35 cellular contexts compared by ENCODE assay signal in the genomic region with DNA sequence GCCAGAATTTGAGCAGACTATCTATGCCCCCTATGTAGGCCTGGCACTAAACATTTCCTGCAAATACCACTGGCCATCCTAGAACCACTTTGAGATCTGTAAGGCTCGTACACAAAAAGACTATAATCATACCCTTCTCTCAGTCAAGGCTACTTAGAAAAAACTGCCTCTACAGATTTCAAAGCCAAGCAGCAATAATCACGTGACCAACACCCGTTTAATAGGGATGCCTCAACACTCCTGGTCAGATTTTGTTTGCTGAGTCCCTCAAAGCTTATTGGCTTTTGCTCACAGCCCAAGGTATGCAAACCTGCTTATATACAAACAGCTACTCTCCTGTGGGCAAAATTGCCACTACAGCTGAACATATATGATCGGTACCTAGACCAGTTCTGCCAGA. TPM values are rescaled to one million over a fixed set of nuclear protein-coding genes. Genes with fewer than 3 reads are reported as not detected.
"Had no signal": no experiment of that assay in that cellular context is flagged by ENCODE, and none has a peak within 500 bp of the region (broad histone marks: within the 10 kb centered on the region; RNA-seq: fewer than 3 reads in every experiment).

No MANE protein-coding gene starts in this region.

- H3K27ac Mint-ChIP-seq: immature natural killer cell; naive thymus-derived CD8-positive, alpha-beta T cell; nephron; stimulated activated effector memory CD8-positive, alpha-beta T cell treated with anti-CD3 and anti-CD28 coated beads, Interleukin-12 subunit alpha, Interleukin-12 subunit beta, amount 100 ng/mL, for 72 hours; stimulated activated naive CD8-positive, alpha-beta T cell treated with anti-CD3 and anti-CD28 coated beads, Interleukin-15, Interleukin-2, amounts not matched to agents 100 ng/mL and 50 ng/mL, for 24 hours had no signal

- H3K4me3 ChIP-seq: left lung, lower lobe of right lung, pancreas, prostate gland, sigmoid colon, spleen, suprapubic skin, thoracic aorta, tibial artery, upper lobe of right lung had no signal

- ATAC-seq: left colon; left lung; lower lobe of right lung; naive thymus-derived CD8-positive, alpha-beta T cell; pancreas; right cardiac atrium; stimulated activated effector memory CD8-positive, alpha-beta T cell treated with anti-CD3 and anti-CD28 coated beads, Interleukin-12 subunit alpha, Interleukin-12 subunit beta, amount 100 ng/mL, for 72 hours; upper lobe of right lung had no signal

- H3K4me1 ChIP-seq: left lung, lower lobe of right lung, pancreas, prostate gland, sigmoid colon, spleen, suprapubic skin, tibial artery, upper lobe of right lung had no signal

- H3K27ac ChIP-seq: left lung, lower lobe of right lung, pancreas, prostate gland, sigmoid colon, spleen, suprapubic skin, thoracic aorta, tibial artery, upper lobe of right lung had no signal

- H3K27me3 Mint-ChIP-seq: stimulated activated naive CD8-positive, alpha-beta T cell treated with anti-CD3 and anti-CD28 coated beads, Interleukin-15, Interleukin-2, amounts not matched to agents 100 ng/mL and 50 ng/mL, for 24 hours had no signal

- H3K27me3 ChIP-seq: left lung, pancreas, sigmoid colon, spleen, suprapubic skin, tibial artery, upper lobe of right lung had no signal

- H3K9me3 ChIP-seq: lower lobe of right lung, pancreas, prostate gland, sigmoid colon, spleen, suprapubic skin, thoracic aorta, tibial artery, upper lobe of right lung had no signal

- H3K36me3 ChIP-seq: left lung, lower lobe of right lung, pancreas, prostate gland, sigmoid colon, spleen, suprapubic skin, thoracic aorta, tibial artery, upper lobe of right lung had no signal

- DNase-seq: hypothalamus; immature natural killer cell; left colon; lower lobe of right lung; mammary epithelial cell; mesenchymal stem cell; naive thymus-derived CD8-positive, alpha-beta T cell; nucleus accumbens; pancreas; posterior cingulate gyrus; retina; right cardiac atrium; sigmoid colon; small intestine; stimulated activated CD4-positive, alpha-beta T cell treated with anti-CD3 and anti-CD28 coated beads, Interleukin-4, amount 100 ng/mL, for 24 hours; stimulated activated naive CD4-positive, alpha-beta T cell; tibial artery; trophoblast cell; upper lobe of right lung had no signal

- H3K4me1 Mint-ChIP-seq: immature natural killer cell; naive thymus-derived CD8-positive, alpha-beta T cell; nephron; neural crest cell; stimulated activated effector memory CD8-positive, alpha-beta T cell treated with anti-CD3 and anti-CD28 coated beads, Interleukin-12 subunit alpha, Interleukin-12 subunit beta, amount 100 ng/mL, for 72 hours had no signal

- FAIRE-seq: islet of Langerhans, kidney, pancreas, small intestine, urothelium cell line had no signal

- H3K4me3 Mint-ChIP-seq: immature natural killer cell; naive thymus-derived CD8-positive, alpha-beta T cell; nephron; neural crest cell; stimulated activated effector memory CD8-positive, alpha-beta T cell treated with anti-CD3 and anti-CD28 coated beads, Interleukin-12 subunit alpha, Interleukin-12 subunit beta, amount 100 ng/mL, for 72 hours; stimulated activated naive CD8-positive, alpha-beta T cell treated with anti-CD3 and anti-CD28 coated beads, Interleukin-15, Interleukin-2, amounts not matched to agents 100 ng/mL and 50 ng/mL, for 24 hours had no signal

- H3K36me3 Mint-ChIP-seq: immature natural killer cell; stimulated activated effector memory CD8-positive, alpha-beta T cell treated with anti-CD3 and anti-CD28 coated beads, Interleukin-12 subunit alpha, Interleukin-12 subunit beta, amount 100 ng/mL, for 72 hours had no signal

- H3K9me3 Mint-ChIP-seq: nephron had no signal

RNA-seq across cellular contexts. Expression of gene COX7B2, which starts 0.9 kb away (rescaled TPM):
- total RNA-seq: kidney; left colon; left lung; liver; lower lobe of right lung; mammary epithelial cell; mucosa of gallbladder; naive thymus-derived CD8-positive, alpha-beta T cell; neural crest cell; osteoblast; pancreas; right cardiac atrium; sigmoid colon; spleen; subcutaneous adipose tissue; suprapubic skin; thoracic aorta; upper lobe of right lung had no signal
- polyA plus RNA-seq: immature natural killer cell; liver; mammary epithelial cell; naive thymus-derived CD8-positive, alpha-beta T cell; pancreas; right cardiac atrium; sigmoid colon; small intestine; spleen had no signal
